ENCODE assay signal across 1 cellular context in the genomic region with DNA sequence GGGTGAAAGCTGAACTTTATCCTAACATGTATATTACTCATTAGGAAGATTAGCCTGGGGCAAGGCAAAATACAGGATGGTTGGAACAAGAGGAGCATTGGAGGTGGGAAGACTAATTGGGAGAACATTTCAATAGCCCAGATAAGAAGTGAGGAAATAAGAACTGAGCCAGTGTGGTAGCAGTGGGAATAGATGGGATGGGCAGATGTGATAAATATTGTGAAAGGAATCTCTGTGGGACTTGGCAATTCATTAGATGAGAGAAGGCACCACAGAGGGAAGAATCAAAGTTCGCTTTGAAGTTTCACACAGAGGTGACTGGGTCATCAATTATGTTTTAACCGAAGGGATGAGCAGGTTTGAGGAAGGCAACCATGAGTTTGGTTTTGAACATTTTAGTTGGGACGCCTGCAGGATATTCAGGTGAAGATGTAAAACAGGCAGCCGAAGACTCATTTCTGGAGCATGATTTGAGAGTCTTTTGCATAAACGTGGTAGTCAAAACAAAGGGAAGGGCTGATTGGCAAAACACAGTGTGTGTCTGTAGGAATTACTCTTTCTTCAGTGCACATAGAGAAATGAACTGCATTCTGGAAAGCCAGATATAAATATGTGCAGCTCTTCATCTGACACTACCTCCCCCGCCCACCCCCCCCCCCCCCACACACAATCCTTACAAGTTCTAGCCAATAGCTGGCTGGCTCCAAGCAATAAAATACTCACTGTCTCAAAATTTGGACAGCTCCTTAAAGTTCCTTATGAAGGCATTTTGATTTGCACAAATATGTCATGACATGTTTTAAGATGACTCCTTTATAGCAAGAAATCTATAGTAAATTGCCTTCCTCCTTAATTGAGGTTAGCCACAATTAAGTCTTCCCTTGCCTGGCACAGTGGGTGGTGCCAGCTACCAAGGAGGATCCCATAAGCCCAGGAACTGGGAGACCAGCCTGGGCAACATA.
TF ChIP-seq lines count a peak whose summit lies in the region.

No MANE protein-coding gene starts in this region.

TF ChIP-seq in IMR-90, 13 proteins besides CTCF, POLR2A, EP300 and RAD21 (continued from another document):
- TF ChIP-seq SMC3 (IDR thresholded peaks at IDR 0.05; ENCODE audit: low read depth, low read length) (no peak), BHLHE40 (IDR thresholded peaks at IDR 0.05; ENCODE audit: low read depth, low read length) (no peak), NFE2L2 (IDR thresholded peaks at IDR 0.05; ENCODE audit: low read depth, low read length) (no peak), MXI1 (IDR thresholded peaks at IDR 0.05; ENCODE audit: borderline replicate concordance, low read depth, low read length) (no peak), MAZ (IDR thresholded peaks at IDR 0.05; ENCODE audit: borderline replicate concordance, low read depth, low read length) (no peak), FOS (IDR thresholded peaks at IDR 0.05; ENCODE audit: low read depth, low read length) (no peak)
- TF ChIP-seq, protein P1, sequence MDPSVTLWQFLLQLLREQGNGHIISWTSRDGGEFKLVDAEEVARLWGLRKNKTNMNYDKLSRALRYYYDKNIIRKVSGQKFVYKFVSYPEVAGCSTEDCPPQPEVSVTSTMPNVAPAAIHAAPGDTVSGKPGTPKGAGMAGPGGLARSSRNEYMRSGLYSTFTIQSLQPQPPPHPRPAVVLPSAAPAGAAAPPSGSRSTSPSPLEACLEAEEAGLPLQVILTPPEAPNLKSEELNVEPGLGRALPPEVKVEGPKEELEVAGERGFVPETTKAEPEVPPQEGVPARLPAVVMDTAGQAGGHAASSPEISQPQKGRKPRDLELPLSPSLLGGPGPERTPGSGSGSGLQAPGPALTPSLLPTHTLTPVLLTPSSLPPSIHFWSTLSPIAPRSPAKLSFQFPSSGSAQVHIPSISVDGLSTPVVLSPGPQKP (IDR thresholded peaks at IDR 0.05; ENCODE audit: borderline replicate concordance, low read depth, low read length) = no peak
